ENCODE assay signal across 8 cellular contexts in the genomic region with DNA sequence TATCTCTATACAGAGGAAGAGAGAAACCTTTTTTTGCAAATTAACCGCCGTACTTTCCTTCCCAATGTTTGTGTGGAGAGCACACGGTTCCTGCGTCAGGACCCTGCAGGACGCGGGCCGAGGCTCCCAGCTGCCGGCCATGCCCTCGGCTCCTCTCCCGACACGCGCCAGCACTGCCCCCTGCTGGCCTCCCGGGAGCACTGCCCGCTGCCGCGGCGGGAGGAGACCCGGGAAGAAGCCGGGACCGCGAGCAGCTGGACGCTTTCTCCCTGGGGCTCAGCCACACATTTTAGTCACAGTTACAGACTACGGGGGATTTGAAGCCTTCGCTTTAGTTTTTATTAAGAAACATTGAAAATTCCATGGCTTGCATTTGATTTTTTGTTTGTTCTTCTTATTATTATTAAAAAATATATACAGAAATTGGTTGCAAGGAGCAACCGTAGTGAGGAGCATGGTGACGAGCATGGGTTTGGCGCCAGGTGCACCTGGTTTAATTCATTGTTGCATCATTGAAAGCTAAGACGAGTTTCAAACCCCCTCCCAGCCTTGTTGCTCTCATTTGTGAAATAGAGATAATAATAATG.
A peak's percentile ranks its signal among the peaks of the same experiment; 100 is the strongest.
DNase-seq lines count a peak whose midpoint lies in the region; ATAC-seq, FAIRE-seq and TF ChIP-seq lines count a peak whose summit lies in the region.

No MANE protein-coding gene starts in this region.

- 0 out of 3 replicates have a peak, but pooled peaks of 1 of the 2 experiments have one; percentile 29 for TF ChIP-seq EP300 in H1 (IDR thresholded peaks at IDR 0.05; ENCODE audit: borderline replicate concordance in 1 of 2, low read depth in 2 of 2, low read length in 2 of 2)

- TF ChIP-seq RAD21 in H1 (IDR thresholded peaks at IDR 0.05 in 1 of 2, conservative IDR thresholded peaks at IDR 0.05 in 1 of 2; ENCODE audit: low read depth in 2 of 2, low read length in 2 of 2) = peak; percentile 96 to 98

- H3K23me2 ChIP-seq in H1 (ENCODE audit: low read depth, low read length) = peaks cover 6% of the 10 kb centered on the region; the same call in 1 of the 2 replicates

- H3K56ac ChIP-seq in H1 (replicated peaks; ENCODE audit: insufficient read length, low read depth, low read length) = no peak overlapping the region

- no peak overlapping the region for H3K4ac ChIP-seq in H1 (replicated peaks; ENCODE audit: insufficient read length, low read depth, low read length)

- 26% methylated on average over 19 of the region's 28 CpGs; no CpG with 5 or more reads in 1 of the 2 experiments for WGBS in H1 (ENCODE audit: extremely low coverage in 1 of 2, insufficient coverage in 1 of 2, insufficient read length in 1 of 2, insufficient replicate concordance in 2 of 2, low coverage in 1 of 2, low lambda C conversion rate in 2 of 2, missing lambda C conversion rate in 1 of 2), 2 experiments

- H2BK15ac ChIP-seq in H1 (ENCODE audit: low read length) = no peak overlapping the region

- no peak overlapping the region for H3K9ac ChIP-seq in H1 (replicated peaks in 1 of 4; ENCODE audit: extremely low read depth in 1 of 4, low read depth in 3 of 4, low read length in 3 of 4)

- no peak overlapping the region for H3K4me3 ChIP-seq in H1 (ENCODE audit: extremely low read depth in 1 of 4, insufficient read depth in 2 of 4, low read depth in 3 of 4, low read length in 4 of 4)

- no peak overlapping the region for H3K23ac ChIP-seq in H1 (ENCODE audit: insufficient read length)

- H3K4me1 ChIP-seq in H1 (replicated peaks in 1 of 4; ENCODE audit: control insufficient read depth in 3 of 4, insufficient read depth in 4 of 4, low read length in 3 of 4) = peaks cover 0 to 2% (median 0%) of the 10 kb centered on the region in 4 experiments; a peak in 1 of 7 replicates

- no peak overlapping the region for H2BK20ac ChIP-seq in H1 (ENCODE audit: low read length)

- no peaks in the 10 kb centered on the region for H3K36me3 ChIP-seq in H1 (ENCODE audit: control insufficient read depth in 2 of 4, insufficient read depth in 4 of 4, low read length in 3 of 4)

- no peaks in the 10 kb centered on the region for H3K27me3 ChIP-seq in H1 (replicated peaks in 1 of 4; ENCODE audit: control insufficient read depth in 3 of 4, extremely low read depth in 1 of 4, insufficient read depth in 3 of 4, low read length in 3 of 4)

- no peak for TF ChIP-seq POLR2A in H1 (IDR thresholded peaks at IDR 0.05; ENCODE audit: control extremely low read depth in 1 of 2, low read depth in 2 of 2, low read length in 2 of 2)

- H3K9me3 ChIP-seq in H1 (ENCODE audit: insufficient read depth in 2 of 2, low read depth in 1 of 2, low read length in 1 of 2) = no peaks in the 10 kb centered on the region

- ATAC-seq in GM18858 (IDR thresholded peaks at IDR 0.05; ENCODE audit: unreplicated experiment) (peak; percentile 87), HG03097 (IDR thresholded peaks at IDR 0.05; ENCODE audit: low FRiP score, unreplicated experiment) (peak; percentile 71)

- CTCF ChIA-PET in H1 (lab: Charles Lee; ENCODE audit: partially characterized antibody) = interaction anchor here (0.6 to 1.9 kb wide), 23 partner anchors 8 to 1478 kb away, joined by 3 to 9 read pairs (median 3); no protein-coding TSS in a partner anchor

- H3K79me2 ChIP-seq in H1 (ENCODE audit: control insufficient read depth in 1 of 2, insufficient read depth in 2 of 2, low read length in 2 of 2) = no peaks in the 10 kb centered on the region

- H2BK12ac ChIP-seq in H1 (ENCODE audit: low read depth, low read length) = no peak overlapping the region

- POLR2A ChIA-PET in H1 (lab: Charles Lee; ENCODE audit: partially characterized antibody) = no interaction called here

- H3K27me3 Mint-ChIP-seq in mesothelial cell of epicardium (ENCODE audit: low read depth) = peaks cover 52% of the 10 kb centered on the region

- no peak overlapping the region for H3K14ac ChIP-seq in H1 (ENCODE audit: insufficient read length)

- TF ChIP-seq CTCF in H1 (IDR thresholded peaks at IDR 0.05; ENCODE audit: control extremely low read depth in 1 of 3, insufficient read depth in 1 of 3, low read depth in 1 of 3, low read length in 3 of 3) (peak; percentile 91 to 93 (median 91)), mesothelial cell of epicardium (IDR thresholded peaks at IDR 0.05; ENCODE audit: unreplicated experiment) (peak; percentile 94)

- H2BK120ac ChIP-seq in H1 (replicated peaks; ENCODE audit: low read depth, low read length) = no peak overlapping the region

- H3K27ac Mint-ChIP-seq in mesothelial cell of epicardium = no peak overlapping the region

- H3K27ac ChIP-seq in H1 (ENCODE audit: low read depth, low read length) = no peak overlapping the region

- no peak overlapping the region for H3K4me2 ChIP-seq in H1 (ENCODE audit: insufficient read depth in 1 of 2, low read depth in 2 of 2, low read length in 2 of 2)

- H3K18ac ChIP-seq in H1 (ENCODE audit: extremely low read depth, low read length) = no peak overlapping the region

- no peak overlapping the region for H2AK5ac ChIP-seq in H1 (ENCODE audit: low read depth, low read length)

- FAIRE-seq in H1 (lab: Jason Lieb, UNC) = no peak

- H2BK5ac ChIP-seq in H1 (ENCODE audit: low read depth, low read length) = no peak overlapping the region

- peak; percentile 61 for DNase-seq in AG08396 (ENCODE audit: low spot score)
- DNase-seq in NCI-H2227 treated with DMSO at 0.1 percent for 48 hours (lab: John Stamatoyannopoulos, UW) = peak; percentile 17
- peak; percentile 19 to 20 for DNase-seq in activated CD4-positive, alpha-beta T cell treated with anti-CD3 and anti-CD28 coated beads, Interleukin-2, amount 50 U/mL, for 4 hours
- DNase-seq in H1 (ENCODE audit: low read depth in 1 of 2, low spot score in 2 of 2) = peak; percentile 60 to 97
- peak; percentile 70 to 90 for DNase-seq in mesothelial cell of epicardium (ENCODE audit: low spot score in 2 of 2, unreplicated experiment in 2 of 2)
- peak; percentile 19 to 26 for DNase-seq in stimulated activated CD8-positive, alpha-beta memory T cell treated with anti-CD3 and anti-CD28 coated beads, Interleukin-7, amount 100 ng/mL, for 1 hour (ENCODE audit: low read depth in 2 of 2)

- no peak overlapping the region for H3K4me3 Mint-ChIP-seq in mesothelial cell of epicardium

- H3K79me1 ChIP-seq in H1 (ENCODE audit: low read depth, low read length) = no peaks in the 10 kb centered on the region

- H4K20me1 ChIP-seq in H1 (replicated peaks in 1 of 2; ENCODE audit: control insufficient read depth in 1 of 2, insufficient read depth in 2 of 2, low read length in 2 of 2) = no peaks in the 10 kb centered on the region

- no peaks in the 10 kb centered on the region for H3K36me3 Mint-ChIP-seq in mesothelial cell of epicardium

- peaks cover 2% of the 10 kb centered on the region for H3K4me1 Mint-ChIP-seq in mesothelial cell of epicardium

- H4K5ac ChIP-seq in H1 (ENCODE audit: insufficient read length, low read depth, low read length) = no peak overlapping the region

- no peak overlapping the region for H4K8ac ChIP-seq in H1 (ENCODE audit: extremely low read depth, insufficient read depth, low read length)

- no peaks in the 10 kb centered on the region for H3K9me3 Mint-ChIP-seq in mesothelial cell of epicardium

- H2AFZ ChIP-seq in H1 (ENCODE audit: low read length) = no peak overlapping the region

- H4K91ac ChIP-seq in H1 (replicated peaks; ENCODE audit: insufficient read length, low read length) = no peak overlapping the region

TF ChIP-seq in H1, 55 proteins besides CTCF, POLR2A, EP300 and RAD21:
- 0 out of 2 replicates have a peak, but pooled peaks have one; percentile 9 for TF ChIP-seq CREB1 (IDR thresholded peaks at IDR 0.05)
- no peak for TF ChIP-seq BRCA1 (IDR thresholded peaks at IDR 0.05; ENCODE audit: low read depth, low read length)
- TF ChIP-seq KDM4A (IDR thresholded peaks at IDR 0.05; ENCODE audit: low read depth, low read length, severe bottlenecking) = no peak
- TF ChIP-seq, protein P1, sequence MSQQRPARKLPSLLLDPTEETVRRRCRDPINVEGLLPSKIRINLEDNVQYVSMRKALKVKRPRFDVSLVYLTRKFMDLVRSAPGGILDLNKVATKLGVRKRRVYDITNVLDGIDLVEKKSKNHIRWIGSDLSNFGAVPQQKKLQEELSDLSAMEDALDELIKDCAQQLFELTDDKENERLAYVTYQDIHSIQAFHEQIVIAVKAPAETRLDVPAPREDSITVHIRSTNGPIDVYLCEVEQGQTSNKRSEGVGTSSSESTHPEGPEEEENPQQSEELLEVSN (IDR thresholded peaks at IDR 0.05) = peak; percentile 36; the same call in 1 of the 2 replicates
- TF ChIP-seq BACH1 (IDR thresholded peaks at IDR 0.05; ENCODE audit: low read length) = no peak
- no peak for TF ChIP-seq RBBP5 (IDR thresholded peaks at IDR 0.05; ENCODE audit: borderline replicate concordance, low read depth, low read length)
- no peak for TF ChIP-seq JUND (IDR thresholded peaks at IDR 0.05; ENCODE audit: low read length)
- no peak for TF ChIP-seq CEBPB (IDR thresholded peaks at IDR 0.05; ENCODE audit: low read depth, low read length)
- peak; percentile 43; the same call in 1 of the 2 replicates for TF ChIP-seq GABPA (IDR thresholded peaks at IDR 0.05; ENCODE audit: borderline replicate concordance, insufficient read depth, low read length)
- peak; percentile 73; the same call in 1 of the 2 replicates for TF ChIP-seq YY1 (IDR thresholded peaks at IDR 0.05; ENCODE audit: low read depth, low read length)
- no peak for TF ChIP-seq TEAD4 (IDR thresholded peaks at IDR 0.05; ENCODE audit: low read depth, low read length)
- TF ChIP-seq SIN3A (conservative IDR thresholded peaks at IDR 0.05 in 1 of 2, IDR thresholded peaks at IDR 0.05 in 1 of 2; ENCODE audit: low read depth in 1 of 2, low read length in 2 of 2) = 0 out of 4 replicates have a peak, but pooled peaks of 1 of the 2 experiments have one; percentile 21
- TF ChIP-seq, protein P2, sequence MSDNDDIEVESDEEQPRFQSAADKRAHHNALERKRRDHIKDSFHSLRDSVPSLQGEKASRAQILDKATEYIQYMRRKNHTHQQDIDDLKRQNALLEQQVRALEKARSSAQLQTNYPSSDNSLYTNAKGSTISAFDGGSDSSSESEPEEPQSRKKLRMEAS (IDR thresholded peaks at IDR 0.05) = peak; percentile 60

Comparison
In these comparisons a context has a peak if more than half of its experiments do, and no peak if none do; other contexts are left out.
1. DNase-seq: peak in every context shown above with its lines; median percentile 80 in mesothelial cell of epicardium; 78 in H1; 61 in AG08396; 22 in stimulated activated CD8-positive, alpha-beta memory T cell treated with anti-CD3 and anti-CD28 coated beads, Interleukin-7, amount 100 ng/mL, for 1 hour; 20 in activated CD4-positive, alpha-beta T cell treated with anti-CD3 and anti-CD28 coated beads, Interleukin-2, amount 50 U/mL, for 4 hours; 17 in NCI-H2227 treated with DMSO at 0.1 percent for 48 hours.